In the genomic region with DNA sequence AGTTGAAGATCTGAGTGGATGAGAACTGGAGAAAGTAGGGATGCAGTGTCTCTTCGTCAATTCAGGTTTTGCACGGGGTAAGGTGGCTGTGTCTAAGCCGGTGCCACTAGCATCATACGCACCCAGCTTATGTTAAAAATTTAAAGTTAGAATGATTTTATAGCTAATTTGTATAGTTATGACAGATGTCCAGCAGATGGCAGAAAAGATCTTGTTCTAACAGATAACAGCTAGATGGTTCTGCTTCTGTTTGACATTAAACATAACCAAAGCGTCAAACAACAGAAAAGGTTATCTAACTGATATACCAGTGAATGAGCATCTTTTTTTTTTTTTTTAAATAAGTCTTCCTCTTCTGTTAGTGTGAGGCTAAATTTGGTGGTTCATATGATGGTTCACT, we compare ENCODE assay signal across 9 cellular contexts. TPM values are rescaled to one million over a fixed set of nuclear protein-coding genes. Genes with fewer than 3 reads are reported as not detected.
DNase-seq lines count a peak whose midpoint lies in the region; ATAC-seq and TF ChIP-seq lines count a peak whose summit lies in the region.
"Had no signal": no experiment of that assay in that cellular context is flagged by ENCODE, and none has a peak within 500 bp of the region (broad histone marks: within the 10 kb centered on the region; RNA-seq: fewer than 3 reads in every experiment).

No MANE protein-coding gene starts in this region.

- no peak overlapping the region for H3K9ac ChIP-seq in Loucy (ENCODE audit: low read depth, low read length, poor library complexity, severe bottlenecking)

- 51% methylated on average over 5 of the region's 5 CpGs for WGBS in prostate gland

- no peak overlapping the region for H3K4me3 Mint-ChIP-seq in activated naive CD8-positive, alpha-beta T cell treated with anti-CD3 and anti-CD28 coated beads, Interleukin-2, amount 50 U/mL, for 24 hours
- no peak overlapping the region for H3K4me3 Mint-ChIP-seq in endothelial cell (ENCODE audit: unreplicated experiment)

- H3K27ac ChIP-seq in RWPE2 (ENCODE audit: poor library complexity, severe bottlenecking), result no peak overlapping the region
- H3K27ac ChIP-seq in prostate gland, result no peak overlapping the region

- H3K36me3 ChIP-seq in Loucy (ENCODE audit: insufficient read depth, low read length), result no peaks in the 10 kb centered on the region
- no peaks in the 10 kb centered on the region for H3K36me3 ChIP-seq in RWPE2 (ENCODE audit: low read depth)
- no peaks in the 10 kb centered on the region for H3K36me3 ChIP-seq in prostate gland

- no peaks in the 10 kb centered on the region for H3K9me3 ChIP-seq in Loucy (ENCODE audit: insufficient read depth, low read depth, low read length)
- no peaks in the 10 kb centered on the region for H3K9me3 ChIP-seq in RWPE2 (ENCODE audit: severe bottlenecking)
- no peaks in the 10 kb centered on the region for H3K9me3 ChIP-seq in prostate gland

- no peaks in the 10 kb centered on the region for H3K79me2 ChIP-seq in Loucy (ENCODE audit: insufficient read depth, low read length)

- H3K4me3 ChIP-seq in Loucy (ENCODE audit: low read length, poor library complexity, severe bottlenecking), result no peak overlapping the region
- no peak overlapping the region for H3K4me3 ChIP-seq in RWPE2 (ENCODE audit: severe bottlenecking)
- H3K4me3 ChIP-seq in fibroblast of mammary gland (ENCODE audit: control insufficient read depth, low read depth, low read length), result no peak overlapping the region
- no peak overlapping the region for H3K4me3 ChIP-seq in prostate gland

- no peak overlapping the region for H3K27ac Mint-ChIP-seq in activated naive CD8-positive, alpha-beta T cell treated with anti-CD3 and anti-CD28 coated beads, Interleukin-2, amount 50 U/mL, for 24 hours
- no peak overlapping the region for H3K27ac Mint-ChIP-seq in endothelial cell (ENCODE audit: unreplicated experiment)

- no peaks in the 10 kb centered on the region for H3K4me1 Mint-ChIP-seq in activated naive CD8-positive, alpha-beta T cell treated with anti-CD3 and anti-CD28 coated beads, Interleukin-2, amount 50 U/mL, for 24 hours
- H3K4me1 Mint-ChIP-seq in endothelial cell (ENCODE audit: unreplicated experiment), result no peaks in the 10 kb centered on the region

- H3K9me3 Mint-ChIP-seq in activated naive CD8-positive, alpha-beta T cell treated with anti-CD3 and anti-CD28 coated beads, Interleukin-2, amount 50 U/mL, for 24 hours, result no peaks in the 10 kb centered on the region
- no peaks in the 10 kb centered on the region for H3K9me3 Mint-ChIP-seq in endothelial cell (ENCODE audit: unreplicated experiment)

- TF ChIP-seq CTCF in Loucy (conservative IDR thresholded peaks at IDR 0.05; ENCODE audit: low read length) (peak; percentile 60), RWPE2 (IDR thresholded peaks at IDR 0.05; ENCODE audit: poor library complexity, severe bottlenecking) (peak; percentile 40), fibroblast of mammary gland (conservative IDR thresholded peaks at IDR 0.05; ENCODE audit: control insufficient read depth, insufficient read depth, low read depth, low read length) (peak; percentile 51), prostate gland (IDR thresholded peaks at IDR 0.05) (peak in 3 of 4 experiments; percentile 33 to 59 (median 49)), endothelial cell (IDR thresholded peaks at IDR 0.05; ENCODE audit: unreplicated experiment) (no peak)

- no peaks in the 10 kb centered on the region for H3K27me3 Mint-ChIP-seq in activated naive CD8-positive, alpha-beta T cell treated with anti-CD3 and anti-CD28 coated beads, Interleukin-2, amount 50 U/mL, for 24 hours
- H3K27me3 Mint-ChIP-seq in endothelial cell (ENCODE audit: unreplicated experiment), result peaks cover 3% of the 10 kb centered on the region

- no peak overlapping the region for H3K4me2 ChIP-seq in Loucy (ENCODE audit: low read depth, low read length, poor library complexity, severe bottlenecking)

- TF ChIP-seq POLR2A in prostate gland (IDR thresholded peaks at IDR 0.05), result no peak

- intact Hi-C loops in prostate gland (cut with DNase I), result loop anchor here (5.0 to 10.0 kb wide), 2 partner anchors 99 to 169 kb away; no protein-coding TSS in a partner anchor

- H3K27me3 ChIP-seq in Loucy (ENCODE audit: insufficient read depth, low read length, poor library complexity, severe bottlenecking), result no peaks in the 10 kb centered on the region
- H3K27me3 ChIP-seq in RWPE2 (ENCODE audit: insufficient read depth, poor library complexity, severe bottlenecking), result no peaks in the 10 kb centered on the region
- H3K27me3 ChIP-seq in prostate gland (replicated peaks; ENCODE audit: insufficient read depth), result no peaks in the 10 kb centered on the region

- no peak for ATAC-seq in RWPE2 (ENCODE audit: low read depth)
- ATAC-seq in activated naive CD8-positive, alpha-beta T cell treated with anti-CD3 and anti-CD28 coated beads, Interleukin-2, amount 50 U/mL, for 24 hours, result no peak

- no peaks in the 10 kb centered on the region for H4K20me1 ChIP-seq in Loucy (ENCODE audit: insufficient read depth, low read length, poor library complexity, severe bottlenecking)

- no peaks in the 10 kb centered on the region for H3K4me1 ChIP-seq in Loucy (ENCODE audit: insufficient read depth, low read length, poor library complexity, severe bottlenecking)
- H3K4me1 ChIP-seq in RWPE2 (ENCODE audit: insufficient read depth, poor library complexity, severe bottlenecking), result no peaks in the 10 kb centered on the region
- H3K4me1 ChIP-seq in prostate gland (replicated peaks), result no peaks in the 10 kb centered on the region

- H3F3A ChIP-seq in Loucy (ENCODE audit: low read depth), result no peaks in the 10 kb centered on the region

- DNase-seq in ELR (ENCODE audit: low read depth), result peak; percentile 72
- DNase-seq in RWPE2 (ENCODE audit: low spot score), result no peak
- peak; percentile 72 for DNase-seq in fibroblast of mammary gland (ENCODE audit: low read depth)
- DNase-seq in prostate gland (ENCODE audit: low spot score), result peak; percentile 19
- no peak for DNase-seq in activated naive CD8-positive, alpha-beta T cell treated with anti-CD3 and anti-CD28 coated beads, Interleukin-2, amount 50 U/mL, for 24 hours
- DNase-seq in T-helper 9 cell, result no peak
- no peak for DNase-seq in endothelial cell (ENCODE audit: low spot score)

- H3K36me3 Mint-ChIP-seq in activated naive CD8-positive, alpha-beta T cell treated with anti-CD3 and anti-CD28 coated beads, Interleukin-2, amount 50 U/mL, for 24 hours (ENCODE audit: low read depth), result no peaks in the 10 kb centered on the region
- H3K36me3 Mint-ChIP-seq in endothelial cell (ENCODE audit: low read depth, unreplicated experiment), result peaks cover 9% of the 10 kb centered on the region

- no peak overlapping the region for H2AFZ ChIP-seq in Loucy (ENCODE audit: low read length)

- H3K9me2 ChIP-seq in Loucy (replicated peaks; ENCODE audit: low read depth, low read length), result no peaks in the 10 kb centered on the region

RNA-seq across cellular contexts. Expression of a gene that starts 18.8 kb away (rescaled TPM):
- total RNA-seq in prostate gland, result not detected
- total RNA-seq in endothelial cell (ENCODE audit: unreplicated experiment), result not detected

RNA-seq across cellular contexts. Expression of a gene that starts 51.7 kb away (rescaled TPM):
- total RNA-seq in prostate gland (not detected), endothelial cell (ENCODE audit: unreplicated experiment) (not detected)
- total RNA-seq: T-helper 1 cell treated with Interleukin-12 subunit alpha and Interleukin-12 subunit beta and Interleukin-4 antibody, amounts not matched to agents 30 ng/mL and 1 ng/mL, for 36 hours had no signal

RNA-seq across cellular contexts. Expression of a gene that starts 56.2 kb away (rescaled TPM):
- total RNA-seq in prostate gland (1 to 10 TPM in 1 of 2 donors, not detected in 1; 1.9 TPM), endothelial cell (ENCODE audit: unreplicated experiment) (not detected)
- total RNA-seq: T-helper 1 cell treated with Interleukin-12 subunit alpha and Interleukin-12 subunit beta and Interleukin-4 antibody, amounts not matched to agents 30 ng/mL and 1 ng/mL, for 36 hours had no signal

Comparison
In these comparisons a context has a peak if more than half of its experiments do, and no peak if none do; other contexts are left out.
1. DNase-seq: peak in ELR (single experiment), fibroblast of mammary gland (single experiment) and prostate gland (single experiment); none in RWPE2 (single experiment), activated naive CD8-positive, alpha-beta T cell treated with anti-CD3 and anti-CD28 coated beads, Interleukin-2, amount 50 U/mL, for 24 hours (single experiment), T-helper 9 cell (single experiment) and endothelial cell (single experiment).